In genomic region chr1:219813344-219813743, GRCh38 we compare ENCODE assay signal across 2 cellular contexts.
TF ChIP-seq lines count a peak whose summit lies in the region.

No MANE protein-coding gene starts in this region.

TF ChIP-seq in H1, 55 proteins besides CTCF, POLR2A, EP300 and RAD21 (continued from another document):
- TF ChIP-seq CREB1 (IDR thresholded peaks at IDR 0.05) (no peak), TBP (IDR thresholded peaks at IDR 0.05; ENCODE audit: low read depth, low read length) (no peak), TCF12 (IDR thresholded peaks at IDR 0.05; ENCODE audit: low read depth, low read length) (no peak), SIN3A (conservative IDR thresholded peaks at IDR 0.05 in 1 of 2, IDR thresholded peaks at IDR 0.05 in 1 of 2; ENCODE audit: low read depth in 1 of 2, low read length in 2 of 2) (no peak)
TF ChIP-seq in H1: peak in this region for 0.

TF ChIP-seq in HepG2, 621 proteins besides CTCF, POLR2A, EP300 and RAD21:
- TF ChIP-seq CHD2 (IDR thresholded peaks at IDR 0.05; ENCODE audit: low read depth, low read length) = no peak
- TF ChIP-seq ZNF20 (CRISPR knock-in tag; IDR thresholded peaks at IDR 0.05) = no peak
- TF ChIP-seq HDAC6 (IDR thresholded peaks at IDR 0.05; ENCODE audit: low read depth, low read length) = no peak
- no peak for TF ChIP-seq MIER3 (CRISPR knock-in tag; IDR thresholded peaks at IDR 0.05; ENCODE audit: borderline replicate concordance)
- no peak for TF ChIP-seq HOXA3 (CRISPR knock-in tag; IDR thresholded peaks at IDR 0.05)
- TF ChIP-seq ZHX1 (CRISPR knock-in tag; IDR thresholded peaks at IDR 0.05; ENCODE audit: low read depth) = no peak
- TF ChIP-seq PCBP2 (optimal IDR thresholded peaks at IDR 0.05; ENCODE audit: low read depth, low read length, poor library complexity, severe bottlenecking) = no peak
- TF ChIP-seq ATF4 (CRISPR knock-in tag; IDR thresholded peaks at IDR 0.05) = no peak
- TF ChIP-seq ATF3 (CRISPR knock-in tag; IDR thresholded peaks at IDR 0.05) = no peak
- TF ChIP-seq RFX5 (IDR thresholded peaks at IDR 0.05; ENCODE audit: low read depth, low read length) = no peak
- TF ChIP-seq DNMT1 (CRISPR knock-in tag; IDR thresholded peaks at IDR 0.05) = no peak
- TF ChIP-seq FOXA1 (IDR thresholded peaks at IDR 0.05) = no peak
- TF ChIP-seq FOXA1 (CRISPR knock-in tag; IDR thresholded peaks at IDR 0.05) = no peak
- TF ChIP-seq FOXP4 (CRISPR knock-in tag; IDR thresholded peaks at IDR 0.05) = no peak
- no peak for TF ChIP-seq ZNF598 (CRISPR knock-in tag; IDR thresholded peaks at IDR 0.05; ENCODE audit: borderline replicate concordance)
- no peak for TF ChIP-seq ZNF383 (CRISPR knock-in tag; IDR thresholded peaks at IDR 0.05; ENCODE audit: borderline replicate concordance)
- no peak for TF ChIP-seq HMG20B (CRISPR knock-in tag; conservative IDR thresholded peaks at IDR 0.05)
